ENCODE assay signal across 8 cellular contexts in the genomic region with DNA sequence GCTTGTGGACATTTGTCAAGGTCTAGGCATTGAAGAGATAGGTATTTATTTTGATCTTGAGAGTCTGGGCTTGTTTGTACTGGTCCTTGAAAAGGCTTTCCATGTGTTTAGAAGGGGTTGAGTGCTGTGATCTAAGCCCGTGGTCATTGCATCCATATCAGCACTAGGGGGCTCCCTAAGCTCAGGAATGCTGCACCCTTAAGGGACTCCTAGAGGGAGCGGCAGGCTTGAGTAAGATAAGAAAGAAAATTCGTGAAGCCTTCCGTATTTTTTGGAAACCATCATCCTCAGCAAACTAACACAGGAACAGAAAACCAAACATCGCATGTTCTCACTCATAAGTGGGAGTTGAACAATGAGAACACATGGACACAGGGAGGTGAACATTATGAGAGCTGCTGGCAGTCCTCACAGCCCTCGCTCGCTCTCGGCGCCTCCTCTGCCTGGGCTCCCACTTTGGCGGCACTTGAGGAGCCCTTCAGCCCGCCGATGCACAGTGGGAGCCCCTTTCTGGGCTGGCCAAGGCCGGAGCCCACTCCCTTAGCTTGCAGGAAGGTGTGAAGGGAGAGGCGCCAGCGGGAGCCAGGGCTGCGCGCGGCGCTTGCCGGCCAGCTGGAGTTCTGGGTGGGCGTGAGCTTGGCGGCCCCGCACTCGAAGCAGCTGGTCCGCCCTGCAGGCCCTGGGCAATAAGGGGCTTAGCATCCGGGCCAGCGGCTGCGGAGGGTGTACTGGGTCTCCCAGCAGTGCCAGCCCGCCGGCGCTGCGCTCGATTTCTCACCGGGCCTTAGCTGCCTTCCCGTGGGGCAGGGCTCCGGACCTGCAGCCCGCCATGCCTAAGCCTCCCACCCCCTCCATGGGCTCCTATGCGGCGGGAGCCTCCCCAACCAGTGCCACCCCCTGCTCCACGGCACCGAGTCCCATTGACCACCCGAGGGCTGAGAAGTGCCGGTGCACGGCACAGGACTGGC.
A peak's percentile ranks its signal among the peaks of the same experiment; 100 is the strongest.
DNase-seq lines count a peak whose midpoint lies in the region; ATAC-seq and TF ChIP-seq lines count a peak whose summit lies in the region.
"Not testable (repeated sequence)": the region's sequence is repeated elsewhere in the genome, so short reads cannot be mapped to it uniquely, and the experiment has no call there.

No MANE protein-coding gene starts in this region.

- intact Hi-C loops in OCI-LY7 (cut with micrococcal nuclease; ENCODE audit: unreplicated experiment): loop anchor here (2.0 kb wide), 1 partner anchor 947 kb away; no protein-coding TSS in a partner anchor
- intact Hi-C loops in left ventricle myocardium superior (cut with micrococcal nuclease): not testable (repeated sequence)

- in situ Hi-C loops in Caki2 (cut with HindIII; ENCODE audit: low pct_unique_long_range_greater_than_20kb, low sequenced_read_pairs); astrocyte of the spinal cord (cut with HindIII; ENCODE audit: low sequenced_read_pairs): not testable (repeated sequence)

- H3K9me3 Mint-ChIP-seq in osteocyte (ENCODE audit: unreplicated experiment): peaks cover 17% of the 10 kb centered on the region

- not testable (repeated sequence) for H3K9me2 ChIP-seq in OCI-LY7 (ENCODE audit: insufficient read depth, low read length)

- H3K36me3 Mint-ChIP-seq in osteocyte (ENCODE audit: unreplicated experiment): peaks cover 10% of the 10 kb centered on the region

- not testable (repeated sequence) for H4K20me1 ChIP-seq in OCI-LY7 (ENCODE audit: insufficient read depth, low read length)

- not testable (repeated sequence) for H3K36me3 ChIP-seq in HEK293 (ENCODE audit: control insufficient read depth in 2 of 2, insufficient read depth in 1 of 2, low read length in 2 of 2); OCI-LY7 (ENCODE audit: insufficient read depth, low read length)

- H3K4me3 ChIP-seq in HEK293 (ENCODE audit: low read depth, low read length); Jurkat, Clone E6-1 (ENCODE audit: low read length); OCI-LY7 (ENCODE audit: low read depth, low read length, poor library complexity, severe bottlenecking); astrocyte of the spinal cord (ENCODE audit: low read depth, low read length): not testable (repeated sequence)

- not testable (repeated sequence) for H3K27ac Mint-ChIP-seq in osteocyte (ENCODE audit: unreplicated experiment)

- H3K4me1 ChIP-seq in HEK293 (ENCODE audit: control insufficient read depth, insufficient read depth, low read length); OCI-LY7 (ENCODE audit: insufficient read depth, low read length, poor library complexity, severe bottlenecking): not testable (repeated sequence)

- H3K4me3 Mint-ChIP-seq in osteocyte (ENCODE audit: unreplicated experiment): not testable (repeated sequence)

- peak; percentile 6 for DNase-seq in Caki2 (ENCODE audit: low read depth)
- peak; percentile 30 for DNase-seq in Jurkat, Clone E6-1 (ENCODE audit: low read depth, low spot score)
- DNase-seq in OCI-LY7 (ENCODE audit: low spot score): peak; percentile 49
- DNase-seq in astrocyte of the spinal cord (ENCODE audit: low read depth, low spot score); osteocyte (ENCODE audit: extremely low spot score, unreplicated experiment): not testable (repeated sequence)
- peak; percentile 15 for DNase-seq in left ventricle myocardium superior

- not testable (repeated sequence) for H2AFZ ChIP-seq in OCI-LY7 (ENCODE audit: low read length)

- POLR2A ChIA-PET in HEK293 (lab: Yijun Ruan, JAX): not testable (repeated sequence)
- POLR2A ChIA-PET in OCI-LY7 (lab: Charles Lee): interaction anchor here (0.6 kb wide), 1 partner anchor 1402 kb away, joined by 7 read pairs; no protein-coding TSS in a partner anchor

- not testable (repeated sequence) for TF ChIP-seq CTCF in HEK293 (tag by site-specific recombination; IDR thresholded peaks at IDR 0.05)
- peak; percentile 73 for TF ChIP-seq CTCF in OCI-LY7 (conservative IDR thresholded peaks at IDR 0.05; ENCODE audit: low read length)
- TF ChIP-seq CTCF in astrocyte of the spinal cord (IDR thresholded peaks at IDR 0.05; ENCODE audit: low read depth, low read length): peak; percentile 19
- TF ChIP-seq CTCF in osteocyte (IDR thresholded peaks at IDR 0.05): peak; percentile 29

- not testable (repeated sequence) for BruUV-seq in OCI-LY7 (replicated peaks; lab: Mats Ljungman, UMichigan)

- H3K4me1 Mint-ChIP-seq in osteocyte (ENCODE audit: unreplicated experiment): not testable (repeated sequence)

- H3K9me3 ChIP-seq in HEK293 (ENCODE audit: control insufficient read depth, insufficient read depth, low read depth, low read length); OCI-LY7 (ENCODE audit: low read length): not testable (repeated sequence)

- peak; percentile 84 for ATAC-seq in GM18511 (IDR thresholded peaks at IDR 0.05; ENCODE audit: unreplicated experiment)
- not testable (repeated sequence) for ATAC-seq in left ventricle myocardium superior

- not testable (repeated sequence) for H3K27me3 Mint-ChIP-seq in osteocyte (ENCODE audit: unreplicated experiment)

- not testable (repeated sequence) for H3K27ac ChIP-seq in HEK293 (ENCODE audit: extremely low read depth, low read depth, low read length); OCI-LY7 (ENCODE audit: low read depth, low read length, poor library complexity, severe bottlenecking)

- H3K79me2 ChIP-seq in OCI-LY7 (ENCODE audit: insufficient read depth, low read depth, low read length): not testable (repeated sequence)

- CTCF ChIA-PET in HEK293 (lab: Yijun Ruan, JAX): interaction anchor here (0.7 to 1.3 kb wide), 3 partner anchors 29 to 679 kb away, joined by 3 read pairs; no protein-coding TSS in a partner anchor
- CTCF ChIA-PET in OCI-LY7 (lab: Charles Lee; ENCODE audit: unreplicated experiment): not testable (repeated sequence)

- not testable (repeated sequence) for H3K4me2 ChIP-seq in OCI-LY7 (ENCODE audit: low read length)

TF ChIP-seq in HEK293, 187 proteins besides CTCF, POLR2A, EP300 and RAD21:
- 0 out of 2 replicates have a peak, but pooled peaks have one; percentile 27 for TF ChIP-seq ZNF610 (tag by site-specific recombination; IDR thresholded peaks at IDR 0.05; ENCODE audit: borderline replicate concordance)
TF ChIP-seq in HEK293: peak in this region for 1; not testable (repeated sequence) for 186.
